ENCODE assay signal across 16 cellular contexts in genomic region chr3:99962703-99963102, GRCh38.
DNase-seq lines count a peak whose midpoint lies in the region; ATAC-seq, FAIRE-seq and TF ChIP-seq lines count a peak whose summit lies in the region.
"Had no signal": no experiment of that assay in that cellular context is flagged by ENCODE, and none has a peak within 500 bp of the region (broad histone marks: within the 10 kb centered on the region; RNA-seq: fewer than 3 reads in every experiment).

No MANE protein-coding gene starts in this region.

- H3K4me1 ChIP-seq in ascending aorta (peaks cover 8 to 67% of the 10 kb centered on the region in 2 donors), aorta (ENCODE audit: control insufficient read depth in 1 of 2, insufficient read depth in 2 of 2, low read length in 2 of 2) (peaks cover 11 to 12% of the 10 kb centered on the region in 2 donors)
- H3K4me1 ChIP-seq: breast epithelium had no signal

- peak; percentile 78 for FAIRE-seq in H54 (lab: Jason Lieb, UNC)
- no peak for FAIRE-seq in frontal cortex (lab: Jason Lieb, UNC)
- FAIRE-seq: keratinocyte had no signal

- DNase-seq in H54 (ENCODE audit: insufficient read length, low spot score), result no peak
- no peak for DNase-seq in ascending aorta (ENCODE audit: low spot score in 2 of 2)
- DNase-seq in hepatic stellate cell (ENCODE audit: low spot score), result peak; percentile 40
- no peak for DNase-seq in aorta
- DNase-seq in substantia nigra (lab: John Stamatoyannopoulos, UW), result no peak
- DNase-seq in H7, result no peak
- no peak for DNase-seq in frontal cortex (ENCODE audit: low spot score in 2 of 2)
- DNase-seq: MM.1S, NCI-H1930, NCI-H524, OCI-M1 had no signal

- intact Hi-C loops in ascending aorta (cut with DNase I), result loop anchor here (5.0 kb wide), 1 partner anchor 65 kb away; no protein-coding TSS in a partner anchor
- intact Hi-C loops in aorta (cut with DNase I), result loop anchor here (5.0 to 10.0 kb wide), 4 partner anchors 70 to 292 kb away; no protein-coding TSS in a partner anchor

- TF ChIP-seq POLR2A in H54 (IDR thresholded peaks at IDR 0.05; ENCODE audit: low read depth, low read length), result no peak

- 25% methylated on average over 2 of the region's 2 CpGs for WGBS in aorta, 2 donors

- H3K36me3 ChIP-seq in ascending aorta (no peaks in the 10 kb centered on the region), aorta (ENCODE audit: control insufficient read depth in 1 of 2, insufficient read depth in 2 of 2, low read length in 1 of 2) (no peaks in the 10 kb centered on the region), H7 (replicated peaks; ENCODE audit: control insufficient read depth, insufficient read depth, low read length) (no peaks in the 10 kb centered on the region)
- H3K36me3 ChIP-seq: breast epithelium, neutrophil had no signal

- H3K9me3 ChIP-seq in ascending aorta (no peaks in the 10 kb centered on the region), aorta (ENCODE audit: control insufficient read depth, low read length) (no peaks in the 10 kb centered on the region)
- H3K9me3 ChIP-seq: breast epithelium, neutrophil had no signal

- ATAC-seq in aorta (ENCODE audit: low FRiP score), result no peak
- ATAC-seq: stimulated activated memory B cell treated with anti-CD40 and anti-IgM and Interleukin-4, amounts not matched to agents 10 μg/mL and 1 μg/mL and 100 μg/mL, for 72 hours had no signal

- peak overlapping the region; percentile 87 to 89 for H3K27ac ChIP-seq in ascending aorta
- H3K27ac ChIP-seq in aorta (ENCODE audit: low read depth in 1 of 2, low read length in 2 of 2), result peak overlapping the region; percentile 42 to 60
- no peak overlapping the region for H3K27ac ChIP-seq in substantia nigra (ENCODE audit: low read depth, low read length, poor library complexity, severe bottlenecking)
- H3K27ac ChIP-seq: breast epithelium, neutrophil had no signal

- H3K27me3 ChIP-seq in ascending aorta (no peaks in the 10 kb centered on the region), aorta (ENCODE audit: control insufficient read depth in 1 of 2, insufficient read depth in 2 of 2, low read length in 1 of 2) (no peaks in the 10 kb centered on the region), H7 (ENCODE audit: control insufficient read depth, insufficient read depth, low read length) (no peaks in the 10 kb centered on the region)
- H3K27me3 ChIP-seq: breast epithelium, neutrophil had no signal

- H3K4me3 ChIP-seq in ascending aorta, result no peak overlapping the region
- no peak overlapping the region for H3K4me3 ChIP-seq in aorta (ENCODE audit: low read length in 2 of 2)
- no peak overlapping the region for H3K4me3 ChIP-seq in H7 (ENCODE audit: insufficient read depth, low read depth, low read length)
- H3K4me3 ChIP-seq: breast epithelium, skin epidermis had no signal

- TF ChIP-seq CTCF in ascending aorta (IDR thresholded peaks at IDR 0.05), result no peak
